1 cellular context compared by ENCODE assay signal in the genomic region with DNA sequence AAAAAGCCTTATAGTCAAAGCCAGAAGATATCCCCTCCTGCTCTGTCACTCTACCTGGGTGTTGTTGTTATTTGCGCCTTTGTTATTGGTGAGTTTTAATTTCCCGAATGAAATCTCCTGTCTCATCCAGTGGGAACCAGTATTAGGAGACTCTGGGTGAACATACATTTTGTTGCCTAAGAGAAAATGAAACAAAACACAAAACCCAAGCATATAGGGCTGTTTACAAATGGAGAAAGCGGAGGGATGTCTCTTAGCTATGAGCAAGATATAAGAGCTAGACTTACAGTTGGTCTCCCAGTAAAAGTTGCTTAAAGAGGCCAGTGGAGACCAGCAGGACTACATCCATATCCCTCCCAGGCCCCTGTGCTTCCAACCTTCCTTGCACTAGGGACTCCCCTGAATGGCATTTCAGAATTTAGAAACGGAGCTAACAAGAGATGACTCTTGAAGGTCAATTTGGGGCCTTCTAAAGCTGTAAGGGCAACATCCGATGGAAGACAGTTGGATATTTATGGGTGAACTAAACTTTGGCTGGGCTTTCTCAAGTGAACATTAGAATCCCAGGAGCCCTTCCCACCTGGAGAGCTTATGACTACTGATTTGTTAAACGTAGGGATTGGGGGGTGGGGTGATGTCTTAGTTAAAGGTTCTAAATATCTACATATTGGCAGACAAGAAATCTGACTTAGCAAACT.
TF ChIP-seq lines count a peak whose summit lies in the region.

No MANE protein-coding gene starts in this region.

TF ChIP-seq in GM12878, 131 proteins besides CTCF, POLR2A, EP300 and RAD21 (continued from another document):
- no peak for TF ChIP-seq MXI1 (IDR thresholded peaks at IDR 0.05; ENCODE audit: low read depth, low read length)
- no peak for TF ChIP-seq SREBF2 (IDR thresholded peaks at IDR 0.05; ENCODE audit: low read length)
- TF ChIP-seq, protein P1, sequence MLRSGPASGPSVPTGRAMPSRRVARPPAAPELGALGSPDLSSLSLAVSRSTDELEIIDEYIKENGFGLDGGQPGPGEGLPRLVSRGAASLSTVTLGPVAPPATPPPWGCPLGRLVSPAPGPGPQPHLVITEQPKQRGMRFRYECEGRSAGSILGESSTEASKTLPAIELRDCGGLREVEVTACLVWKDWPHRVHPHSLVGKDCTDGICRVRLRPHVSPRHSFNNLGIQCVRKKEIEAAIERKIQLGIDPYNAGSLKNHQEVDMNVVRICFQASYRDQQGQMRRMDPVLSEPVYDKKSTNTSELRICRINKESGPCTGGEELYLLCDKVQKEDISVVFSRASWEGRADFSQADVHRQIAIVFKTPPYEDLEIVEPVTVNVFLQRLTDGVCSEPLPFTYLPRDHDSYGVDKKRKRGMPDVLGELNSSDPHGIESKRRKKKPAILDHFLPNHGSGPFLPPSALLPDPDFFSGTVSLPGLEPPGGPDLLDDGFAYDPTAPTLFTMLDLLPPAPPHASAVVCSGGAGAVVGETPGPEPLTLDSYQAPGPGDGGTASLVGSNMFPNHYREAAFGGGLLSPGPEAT (IDR thresholded peaks at IDR 0.05; ENCODE audit: low read depth) = no peak
- TF ChIP-seq, protein P2, sequence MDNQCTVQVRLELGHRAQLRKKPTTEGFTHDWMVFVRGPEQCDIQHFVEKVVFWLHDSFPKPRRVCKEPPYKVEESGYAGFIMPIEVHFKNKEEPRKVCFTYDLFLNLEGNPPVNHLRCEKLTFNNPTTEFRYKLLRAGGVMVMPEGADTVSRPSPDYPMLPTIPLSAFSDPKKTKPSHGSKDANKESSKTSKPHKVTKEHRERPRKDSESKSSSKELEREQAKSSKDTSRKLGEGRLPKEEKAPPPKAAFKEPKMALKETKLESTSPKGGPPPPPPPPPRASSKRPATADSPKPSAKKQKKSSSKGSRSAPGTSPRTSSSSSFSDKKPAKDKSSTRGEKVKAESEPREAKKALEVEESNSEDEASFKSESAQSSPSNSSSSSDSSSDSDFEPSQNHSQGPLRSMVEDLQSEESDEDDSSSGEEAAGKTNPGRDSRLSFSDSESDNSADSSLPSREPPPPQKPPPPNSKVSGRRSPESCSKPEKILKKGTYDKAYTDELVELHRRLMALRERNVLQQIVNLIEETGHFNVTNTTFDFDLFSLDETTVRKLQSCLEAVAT (IDR thresholded peaks at IDR 0.05) = peak; percentile 91
- no peak for TF ChIP-seq NRF1 (conservative IDR thresholded peaks at IDR 0.05; ENCODE audit: low read depth, low read length)
- TF ChIP-seq, protein P3, sequence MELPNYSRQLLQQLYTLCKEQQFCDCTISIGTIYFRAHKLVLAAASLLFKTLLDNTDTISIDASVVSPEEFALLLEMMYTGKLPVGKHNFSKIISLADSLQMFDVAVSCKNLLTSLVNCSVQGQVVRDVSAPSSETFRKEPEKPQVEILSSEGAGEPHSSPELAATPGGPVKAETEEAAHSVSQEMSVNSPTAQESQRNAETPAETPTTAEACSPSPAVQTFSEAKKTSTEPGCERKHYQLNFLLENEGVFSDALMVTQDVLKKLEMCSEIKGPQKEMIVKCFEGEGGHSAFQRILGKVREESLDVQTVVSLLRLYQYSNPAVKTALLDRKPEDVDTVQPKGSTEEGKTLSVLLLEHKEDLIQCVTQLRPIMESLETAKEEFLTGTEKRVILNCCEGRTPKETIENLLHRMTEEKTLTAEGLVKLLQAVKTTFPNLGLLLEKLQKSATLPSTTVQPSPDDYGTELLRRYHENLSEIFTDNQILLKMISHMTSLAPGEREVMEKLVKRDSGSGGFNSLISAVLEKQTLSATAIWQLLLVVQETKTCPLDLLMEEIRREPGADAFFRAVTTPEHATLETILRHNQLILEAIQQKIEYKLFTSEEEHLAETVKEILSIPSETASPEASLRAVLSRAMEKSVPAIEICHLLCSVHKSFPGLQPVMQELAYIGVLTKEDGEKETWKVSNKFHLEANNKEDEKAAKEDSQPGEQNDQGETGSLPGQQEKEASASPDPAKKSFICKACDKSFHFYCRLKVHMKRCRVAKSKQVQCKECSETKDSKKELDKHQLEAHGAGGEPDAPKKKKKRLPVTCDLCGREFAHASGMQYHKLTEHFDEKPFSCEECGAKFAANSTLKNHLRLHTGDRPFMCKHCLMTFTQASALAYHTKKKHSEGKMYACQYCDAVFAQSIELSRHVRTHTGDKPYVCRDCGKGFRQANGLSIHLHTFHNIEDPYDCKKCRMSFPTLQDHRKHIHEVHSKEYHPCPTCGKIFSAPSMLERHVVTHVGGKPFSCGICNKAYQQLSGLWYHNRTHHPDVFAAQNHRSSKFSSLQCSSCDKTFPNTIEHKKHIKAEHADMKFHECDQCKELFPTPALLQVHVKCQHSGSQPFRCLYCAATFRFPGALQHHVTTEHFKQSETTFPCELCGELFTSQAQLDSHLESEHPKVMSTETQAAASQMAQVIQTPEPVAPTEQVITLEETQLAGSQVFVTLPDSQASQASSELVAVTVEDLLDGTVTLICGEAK (IDR thresholded peaks at IDR 0.05; ENCODE audit: borderline replicate concordance) = peak; percentile 24; the same call in 1 of the 2 replicates
- no peak for TF ChIP-seq NKRF (conservative IDR thresholded peaks at IDR 0.05)
- TF ChIP-seq IKZF2 (IDR thresholded peaks at IDR 0.05) = no peak; a peak in 1 of 4 replicates
